ENCODE assay signal across 22 cellular contexts in the genomic region with DNA sequence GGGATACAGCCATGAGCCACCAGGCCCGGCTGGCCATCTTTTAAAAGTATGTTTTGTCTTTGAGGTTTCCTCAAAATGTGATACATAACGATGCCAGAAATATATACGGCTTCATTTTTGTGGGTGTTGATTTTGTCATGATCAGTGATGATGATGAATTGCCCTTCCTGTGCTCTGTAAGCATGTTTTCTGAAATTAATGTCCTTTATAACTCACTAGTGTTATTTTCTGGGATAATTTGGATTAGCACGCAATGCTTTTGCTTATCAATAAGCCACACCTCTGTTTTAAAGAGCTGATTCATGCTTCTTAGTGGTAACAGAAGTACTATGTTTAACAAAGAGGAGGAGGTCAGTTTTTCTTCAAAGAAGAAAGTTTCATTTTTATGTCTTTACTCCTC. TPM values are rescaled to one million over a fixed set of nuclear protein-coding genes. Genes with fewer than 3 reads are reported as not detected.
DNase-seq lines count a peak whose midpoint lies in the region; ATAC-seq, FAIRE-seq and TF ChIP-seq lines count a peak whose summit lies in the region.
"Had no signal": no experiment of that assay in that cellular context is flagged by ENCODE, and none has a peak within 500 bp of the region (broad histone marks: within the 10 kb centered on the region; RNA-seq: fewer than 3 reads in every experiment).

No MANE protein-coding gene starts in this region.

- H3K9me3 Mint-ChIP-seq in activated T-cell treated with anti-CD3 and anti-CD28 coated beads, Interleukin-2, amount 50 U/mL, for 72 hours, result no peaks in the 10 kb centered on the region
- no peaks in the 10 kb centered on the region for H3K9me3 Mint-ChIP-seq in activated T-helper 17 cell treated with anti-CD3 and anti-CD28 coated beads, Interleukin-2, amount 50 U/mL, for 72 hours
- H3K9me3 Mint-ChIP-seq: activated CD4-positive, alpha-beta T cell treated with anti-CD3 and anti-CD28 coated beads, Interleukin-2, amount 10 ng/mL, durations not matched to agents 24 days and 14 days; neural progenitor cell; stimulated activated naive CD8-positive, alpha-beta T cell treated with anti-CD3 and anti-CD28 coated beads, Interleukin-15, Interleukin-2, amounts not matched to agents 100 ng/mL and 50 ng/mL, for 24 hours had no signal

- no peak overlapping the region for H3K27ac ChIP-seq in coronary artery
- H3K27ac ChIP-seq: dorsolateral prefrontal cortex, neural progenitor cell, upper lobe of left lung had no signal

- TF ChIP-seq POLR2A in GM12892 (IDR thresholded peaks at IDR 0.05; ENCODE audit: low read depth, low read length), result no peak

- H3K27me3 Mint-ChIP-seq in activated T-cell treated with anti-CD3 and anti-CD28 coated beads, Interleukin-2, amount 50 U/mL, for 72 hours (ENCODE audit: low read depth), result no peaks in the 10 kb centered on the region
- no peaks in the 10 kb centered on the region for H3K27me3 Mint-ChIP-seq in activated T-helper 17 cell treated with anti-CD3 and anti-CD28 coated beads, Interleukin-2, amount 50 U/mL, for 72 hours
- H3K27me3 Mint-ChIP-seq: activated CD4-positive, alpha-beta T cell treated with anti-CD3 and anti-CD28 coated beads, Interleukin-2, amount 10 ng/mL, durations not matched to agents 24 days and 14 days; stimulated activated naive CD8-positive, alpha-beta T cell treated with anti-CD3 and anti-CD28 coated beads, Interleukin-15, Interleukin-2, amounts not matched to agents 100 ng/mL and 50 ng/mL, for 24 hours had no signal

- intact Hi-C loops in posterior vena cava (cut with DNase I), result no loop called here

- H3K4me3 Mint-ChIP-seq in activated T-cell treated with anti-CD3 and anti-CD28 coated beads, Interleukin-2, amount 50 U/mL, for 72 hours, result no peak overlapping the region
- H3K4me3 Mint-ChIP-seq in activated T-helper 17 cell treated with anti-CD3 and anti-CD28 coated beads, Interleukin-2, amount 50 U/mL, for 72 hours, result no peak overlapping the region
- H3K4me3 Mint-ChIP-seq: activated CD4-positive, alpha-beta T cell treated with anti-CD3 and anti-CD28 coated beads, Interleukin-2, amount 10 ng/mL, durations not matched to agents 24 days and 14 days; neural progenitor cell; stimulated activated naive CD8-positive, alpha-beta T cell treated with anti-CD3 and anti-CD28 coated beads, Interleukin-15, Interleukin-2, amounts not matched to agents 100 ng/mL and 50 ng/mL, for 24 hours had no signal

- no peak for DNase-seq in activated T-cell treated with anti-CD3 and anti-CD28 coated beads, Interleukin-2, amount 50 U/mL, for 72 hours
- no peak for DNase-seq in activated T-cell treated with anti-CD3 and anti-CD28 coated beads, Interleukin-2, amount 50 U/mL, for 1 hour
- peak; percentile 88 for DNase-seq in fibroblast of the aortic adventitia (ENCODE audit: low read depth)
- DNase-seq in GM12892 (ENCODE audit: insufficient read length), result no peak
- no peak for DNase-seq in NCI-H774 (lab: John Stamatoyannopoulos, UW)
- DNase-seq in posterior vena cava (ENCODE audit: low spot score), result no peak
- DNase-seq in coronary artery (ENCODE audit: low spot score), result no peak
- DNase-seq: 8988T; activated CD4-positive, alpha-beta T cell treated with anti-CD3 and anti-CD28 coated beads, Interleukin-2, amount 10 ng/mL, durations not matched to agents 24 days and 14 days; activated CD8-positive, alpha-beta memory T cell treated with anti-CD3 and anti-CD28 coated beads, Interleukin-2, amount 50 U/mL, for 4 hours; activated gamma-delta T cell treated with Interleukin-2 at 50 U/mL for 16 hours; dorsolateral prefrontal cortex; NCI-H1417 treated with DMSO at 0.1 percent for 48 hours; NCI-H526 treated with DMSO at 0.1 percent for 48 hours; SHP77; stimulated activated CD4-positive, alpha-beta T cell treated with anti-CD3 and anti-CD28 coated beads, Interleukin-4, amount 100 ng/mL, for 1 hour; upper lobe of left lung had no signal

- FAIRE-seq in GM12892 (lab: Jason Lieb, UNC), result no peak
- FAIRE-seq: D721Med had no signal

- H3K27ac Mint-ChIP-seq in activated T-cell treated with anti-CD3 and anti-CD28 coated beads, Interleukin-2, amount 50 U/mL, for 72 hours, result peak overlapping the region; percentile 65
- H3K27ac Mint-ChIP-seq in activated T-helper 17 cell treated with anti-CD3 and anti-CD28 coated beads, Interleukin-2, amount 50 U/mL, for 72 hours, result no peak overlapping the region
- H3K27ac Mint-ChIP-seq: activated CD4-positive, alpha-beta T cell treated with anti-CD3 and anti-CD28 coated beads, Interleukin-2, amount 10 ng/mL, durations not matched to agents 24 days and 14 days; neural progenitor cell; stimulated activated naive CD8-positive, alpha-beta T cell treated with anti-CD3 and anti-CD28 coated beads, Interleukin-15, Interleukin-2, amounts not matched to agents 100 ng/mL and 50 ng/mL, for 24 hours had no signal

- TF ChIP-seq CTCF in fibroblast of the aortic adventitia (IDR thresholded peaks at IDR 0.05; ENCODE audit: insufficient read depth, low read length) (no peak), coronary artery (IDR thresholded peaks at IDR 0.05) (no peak)

- peak; percentile 5 to 25 for ATAC-seq in activated T-cell treated with anti-CD3 and anti-CD28 coated beads, Interleukin-2, amount 50 U/mL, for 72 hours (replicated peaks in 1 of 2)
- ATAC-seq in activated T-helper 17 cell treated with anti-CD3 and anti-CD28 coated beads, Interleukin-2, amount 50 U/mL, for 72 hours (replicated peaks), result peak; percentile 12

- H3K36me3 Mint-ChIP-seq in activated T-cell treated with anti-CD3 and anti-CD28 coated beads, Interleukin-2, amount 50 U/mL, for 72 hours (ENCODE audit: insufficient read depth in 2 of 2), result no peaks in the 10 kb centered on the region
- H3K36me3 Mint-ChIP-seq in activated T-helper 17 cell treated with anti-CD3 and anti-CD28 coated beads, Interleukin-2, amount 50 U/mL, for 72 hours (ENCODE audit: low read depth), result peaks cover 6% of the 10 kb centered on the region

- no peak overlapping the region for H3K4me3 ChIP-seq in fibroblast of the aortic adventitia (ENCODE audit: low read depth, low read length)
- H3K4me3 ChIP-seq in coronary artery, result no peak overlapping the region
- H3K4me3 ChIP-seq: dorsolateral prefrontal cortex, neural progenitor cell, smooth muscle cell, upper lobe of left lung had no signal

- H3K4me1 Mint-ChIP-seq in activated T-cell treated with anti-CD3 and anti-CD28 coated beads, Interleukin-2, amount 50 U/mL, for 72 hours (ENCODE audit: low read depth), result peaks cover 17% of the 10 kb centered on the region
- H3K4me1 Mint-ChIP-seq in activated T-helper 17 cell treated with anti-CD3 and anti-CD28 coated beads, Interleukin-2, amount 50 U/mL, for 72 hours, result peaks cover 4% of the 10 kb centered on the region

RNA-seq across cellular contexts. Expression of a gene that starts 25.6 kb away (rescaled TPM):
- total RNA-seq in activated T-cell treated with anti-CD3 and anti-CD28 coated beads, Interleukin-2, amount 50 U/mL, for 72 hours, result 10 to 100 TPM; 29.7 to 33.7 TPM
- total RNA-seq in activated T-helper 17 cell treated with anti-CD3 and anti-CD28 coated beads, Interleukin-2, amount 50 U/mL, for 72 hours, result 10 to 100 TPM; 25.6 to 29.3 TPM
- 7.5 and 16.3 TPM in 2 replicates for total RNA-seq in fibroblast of the aortic adventitia (ENCODE audit: low replicate concordance)
- 13.0 TPM for polyA plus RNA-seq in GM12892 (2012; ENCODE audit: missing spikeins)
- total RNA-seq in posterior vena cava, result 10 to 100 TPM; 21.7 to 25.9 TPM
